In genomic region chr5:167777746-167778145, GRCh38 we compare ENCODE assay signal across 20 cellular contexts.
"Had no signal": no experiment of that assay in that cellular context is flagged by ENCODE, and none has a peak within 500 bp of the region (broad histone marks: within the 10 kb centered on the region; RNA-seq: fewer than 3 reads in every experiment).

No MANE protein-coding gene starts in this region.

- ATAC-seq: activated CD4-positive, alpha-beta T cell treated with anti-CD3 and anti-CD28 coated beads for 36 hours; activated CD8-positive, alpha-beta memory T cell treated with anti-CD3 and anti-CD28 coated beads, Interleukin-2, amount 10 ng/mL, durations not matched to agents 7 days and 5 days; activated naive CD8-positive, alpha-beta T cell treated with anti-CD3 and anti-CD28 coated beads, Interleukin-2, amount 50 U/mL, for 24 hours; body of pancreas; natural killer cell; T-helper 17 cell had no signal

- H3K27me3 ChIP-seq: body of pancreas, neutrophil, tibial nerve had no signal

- H3K4me1 ChIP-seq: body of pancreas had no signal

- H3K27ac ChIP-seq: body of pancreas, left ventricle myocardium inferior, neutrophil, tibial nerve, WERI-Rb-1 had no signal

- H3K4me3 ChIP-seq: body of pancreas, left ventricle myocardium inferior, tibial nerve had no signal

- H3K9me3 ChIP-seq: body of pancreas, left ventricle myocardium inferior, neutrophil, tibial nerve had no signal

- H3K36me3 ChIP-seq: left ventricle myocardium inferior, neutrophil, tibial nerve, WERI-Rb-1 had no signal

- DNase-seq: activated CD4-positive, alpha-beta memory T cell treated with anti-CD3 and anti-CD28 coated beads for 36 hours; activated CD4-positive, alpha-beta T cell treated with anti-CD3 and anti-CD28 coated beads for 36 hours; activated CD8-positive, alpha-beta memory T cell treated with anti-CD3 and anti-CD28 coated beads, Interleukin-2, amount 10 ng/mL, durations not matched to agents 7 days and 5 days; activated naive CD4-positive, alpha-beta T cell treated with anti-CD3 and anti-CD28 coated beads for 36 hours; activated naive CD8-positive, alpha-beta T cell treated with anti-CD3 and anti-CD28 coated beads, Interleukin-2, amount 50 U/mL, for 24 hours; activated T-cell treated with anti-CD3 and anti-CD28 coated beads, Interleukin-2, amount 50 U/mL, for 1 hour; body of pancreas; cortex of kidney; effector memory CD4-positive, alpha-beta T cell; hypothalamus; kidney; left ventricle myocardium inferior; natural killer cell; retina; stimulated activated CD4-positive, alpha-beta T cell treated with anti-CD3 and anti-CD28 coated beads, Interleukin-4, amount 100 ng/mL, for 24 hours; stimulated activated naive CD4-positive, alpha-beta T cell; T-helper 17 cell; WERI-Rb-1 had no signal
